Comparison of ENCODE assay signal across 17 cellular contexts in genomic region chr6:99121748-99122147, GRCh38.
DNase-seq lines count a peak whose midpoint lies in the region; ATAC-seq and TF ChIP-seq lines count a peak whose summit lies in the region.
"Had no signal": no experiment of that assay in that cellular context is flagged by ENCODE, and none has a peak within 500 bp of the region (broad histone marks: within the 10 kb centered on the region; RNA-seq: fewer than 3 reads in every experiment).

No MANE protein-coding gene starts in this region.

- DNase-seq in GM23338 (ENCODE audit: low spot score) (no peak), RWPE1 (ENCODE audit: low spot score) (peak; percentile 13), epithelial cell of prostate (ENCODE audit: low read depth, low spot score) (peak; percentile 51), neuronal stem cell (ENCODE audit: low spot score) (no peak)
- no peak for DNase-seq in stimulated activated CD4-positive, alpha-beta T cell treated with anti-CD3 and anti-CD28 coated beads, Interleukin-15, amount 100 ng/mL, for 24 hours
- DNase-seq: Calu3; CD8-positive, alpha-beta T cell; DMS79 treated with DMSO at 0.1 percent for 48 hours; GF-D8; GOT3; H7; HFFc6 had no signal

- no peak overlapping the region for H3K4me2 ChIP-seq in GM23338
- no peak overlapping the region for H3K4me2 ChIP-seq in neuronal stem cell (ENCODE audit: insufficient read depth, low read length, poor library complexity, severe bottlenecking)
- H3K4me2 ChIP-seq: BLaER1 treated with 17β-estradiol and CSF1 and Interleukin-3, amounts not matched to agents 10 nM and 100 nM had no signal

- H3K18ac ChIP-seq in neuronal stem cell (ENCODE audit: low read length) = no peak overlapping the region

- CTCF ChIA-PET in RWPE1 (lab: Yijun Ruan, JAX) = no interaction called here

- no peak overlapping the region for H3K4me3 ChIP-seq in GM23338
- no peak overlapping the region for H3K4me3 ChIP-seq in neuronal stem cell (ENCODE audit: low read length in 2 of 2)
- H3K4me3 ChIP-seq: BLaER1 treated with 17β-estradiol and CSF1 and Interleukin-3, amounts not matched to agents 10 nM and 100 nM had no signal

- no peaks in the 10 kb centered on the region for H3K79me1 ChIP-seq in neuronal stem cell (ENCODE audit: low read depth, low read length)

- TF ChIP-seq CTCF in GM23338 (conservative IDR thresholded peaks at IDR 0.05; ENCODE audit: low read depth in 2 of 2) (no peak), RWPE1 (conservative IDR thresholded peaks at IDR 0.05; ENCODE audit: low read depth) (no peak)

- H3K27ac ChIP-seq in GM23338 (ENCODE audit: low read depth) = no peak overlapping the region
- H3K27ac ChIP-seq in RWPE1 = no peak overlapping the region
- no peak overlapping the region for H3K27ac ChIP-seq in epithelial cell of prostate
- H3K27ac ChIP-seq in neuronal stem cell (replicated peaks; ENCODE audit: low read length) = no peak overlapping the region
- H3K27ac ChIP-seq: BLaER1 treated with 17β-estradiol and CSF1 and Interleukin-3, amounts not matched to agents 10 nM and 100 nM had no signal

- no peaks in the 10 kb centered on the region for H3F3A ChIP-seq in GM23338 (replicated peaks; ENCODE audit: low read depth)

- H2AFZ ChIP-seq in GM23338 = 0 out of 2 replicates have a peak overlapping the region, but pooled peaks have one; percentile 25
- no peak overlapping the region for H2AFZ ChIP-seq in neuronal stem cell (ENCODE audit: low read length)

- no peaks in the 10 kb centered on the region for H3K9me3 Mint-ChIP-seq in GM23338
- H3K9me3 Mint-ChIP-seq: CD8-positive, alpha-beta T cell; HFFc6 had no signal

- H3K36me3 ChIP-seq in GM23338 (ENCODE audit: insufficient read depth) (no peaks in the 10 kb centered on the region), neuronal stem cell (replicated peaks in 1 of 2; ENCODE audit: control insufficient read depth in 2 of 2, insufficient read depth in 2 of 2, low read length in 2 of 2) (no peaks in the 10 kb centered on the region)
- H3K36me3 ChIP-seq: BLaER1 treated with 17β-estradiol and CSF1 and Interleukin-3, amounts not matched to agents 10 nM and 100 nM had no signal

- no peaks in the 10 kb centered on the region for H3K9me2 ChIP-seq in GM23338 (ENCODE audit: insufficient read depth)

- no peak overlapping the region for H3K4me3 Mint-ChIP-seq in GM23338
- H3K4me3 Mint-ChIP-seq: B cell; CD8-positive, alpha-beta T cell; HFFc6 had no signal

- POLR2A ChIA-PET in RWPE1 (lab: Yijun Ruan, JAX; ENCODE audit: low non-redundant PET) = no interaction called here

- no peak for ATAC-seq in GM23338
- ATAC-seq in GM21367 (IDR thresholded peaks at IDR 0.05; ENCODE audit: unreplicated experiment) = no peak
- ATAC-seq in GM18868 (IDR thresholded peaks at IDR 0.05; ENCODE audit: unreplicated experiment) = no peak
- ATAC-seq: CD8-positive, alpha-beta T cell; HCT116 had no signal

- H2BK120ac ChIP-seq in neuronal stem cell (ENCODE audit: low read depth, low read length) = no peak overlapping the region

- H3K4me1 ChIP-seq in GM23338 (ENCODE audit: insufficient read depth) (no peaks in the 10 kb centered on the region), neuronal stem cell (ENCODE audit: control insufficient read depth in 2 of 2, insufficient read depth in 1 of 2, low read depth in 1 of 2, low read length in 2 of 2) (no peaks in the 10 kb centered on the region)
- H3K4me1 ChIP-seq: BLaER1 treated with 17β-estradiol and CSF1 and Interleukin-3, amounts not matched to agents 10 nM and 100 nM had no signal

- H2BK15ac ChIP-seq in neuronal stem cell (ENCODE audit: low read length) = no peak overlapping the region

- H4K91ac ChIP-seq in neuronal stem cell (ENCODE audit: low read depth, low read length, poor library complexity) = no peak overlapping the region

- no peak overlapping the region for H3K27ac Mint-ChIP-seq in GM23338
- H3K27ac Mint-ChIP-seq: B cell; CD8-positive, alpha-beta T cell; HFFc6 had no signal

- H2AK5ac ChIP-seq in neuronal stem cell (ENCODE audit: low read depth, low read length) = peak overlapping the region; percentile 2

- H3K79me2 ChIP-seq in GM23338 (replicated peaks; ENCODE audit: insufficient read depth) = no peaks in the 10 kb centered on the region

- WGBS in neuronal stem cell (ENCODE audit: extremely low coverage in 2 of 2, insufficient read length in 2 of 2, insufficient replicate concordance in 1 of 2), 2 donors = no CpG with 5 or more reads among the region's 3 CpGs

- H3K4ac ChIP-seq in neuronal stem cell (ENCODE audit: low read length) = no peak overlapping the region

- H3K9me3 ChIP-seq in neuronal stem cell (replicated peaks in 1 of 2; ENCODE audit: control insufficient read depth in 2 of 2, insufficient read depth in 1 of 2, low read depth in 1 of 2, low read length in 2 of 2) = no peaks in the 10 kb centered on the region
- H3K9me3 ChIP-seq: BLaER1 treated with 17β-estradiol and CSF1 and Interleukin-3, amounts not matched to agents 10 nM and 100 nM had no signal

- H4K8ac ChIP-seq in neuronal stem cell (ENCODE audit: low read depth, low read length) = no peak overlapping the region

- no peaks in the 10 kb centered on the region for H3K36me3 Mint-ChIP-seq in GM23338 (ENCODE audit: low read depth)
- H3K36me3 Mint-ChIP-seq: CD8-positive, alpha-beta T cell had no signal

- H3K27me3 ChIP-seq in GM23338 (ENCODE audit: insufficient read depth) = no peaks in the 10 kb centered on the region
- H3K27me3 ChIP-seq in neuronal stem cell (ENCODE audit: control insufficient read depth in 3 of 3, insufficient read depth in 3 of 3, low read depth in 1 of 3, low read length in 3 of 3) = no peaks in the 10 kb centered on the region
- H3K27me3 ChIP-seq: BLaER1 treated with 17β-estradiol and CSF1 and Interleukin-3, amounts not matched to agents 10 nM and 100 nM had no signal

- no peaks in the 10 kb centered on the region for H4K20me1 ChIP-seq in GM23338 (replicated peaks; ENCODE audit: insufficient read depth)
- H4K20me1 ChIP-seq: BLaER1 treated with 17β-estradiol and CSF1 and Interleukin-3, amounts not matched to agents 10 nM and 100 nM had no signal

- no peak overlapping the region for H2BK5ac ChIP-seq in neuronal stem cell (ENCODE audit: low read length)

- no peak overlapping the region for H3K14ac ChIP-seq in neuronal stem cell (ENCODE audit: low read length)

- no peak overlapping the region for H2BK12ac ChIP-seq in neuronal stem cell (ENCODE audit: low read length)

- peaks cover 2% of the 10 kb centered on the region; the same call in 1 of the 3 replicates for H3K4me1 Mint-ChIP-seq in GM23338
- H3K4me1 Mint-ChIP-seq: B cell had no signal

- no peaks in the 10 kb centered on the region for H3K27me3 Mint-ChIP-seq in GM23338 (ENCODE audit: insufficient read depth, low read depth, poor library complexity)

- no peak overlapping the region for H3K23ac ChIP-seq in neuronal stem cell (ENCODE audit: low read depth, low read length, poor library complexity)

- no peak overlapping the region for H3K9ac ChIP-seq in neuronal stem cell (ENCODE audit: low read depth, low read length, poor library complexity)
- H3K9ac ChIP-seq: BLaER1 treated with 17β-estradiol and CSF1 and Interleukin-3, amounts not matched to agents 10 nM and 100 nM had no signal

TF ChIP-seq in GM23338, 12 proteins besides CTCF, POLR2A, EP300 and RAD21 (continues in another document):
- TF ChIP-seq POLR2AphosphoS5 (IDR thresholded peaks at IDR 0.05; ENCODE audit: low read depth) = no peak

Comparison
In these comparisons a context has a peak if more than half of its experiments do, and no peak if none do; other contexts are left out.
1. DNase-seq: peak in RWPE1 (single experiment) and epithelial cell of prostate (single experiment); none in GM23338 (single experiment), neuronal stem cell (single experiment) and stimulated activated CD4-positive, alpha-beta T cell treated with anti-CD3 and anti-CD28 coated beads, Interleukin-15, amount 100 ng/mL, for 24 hours (single experiment).